In the genomic region with DNA sequence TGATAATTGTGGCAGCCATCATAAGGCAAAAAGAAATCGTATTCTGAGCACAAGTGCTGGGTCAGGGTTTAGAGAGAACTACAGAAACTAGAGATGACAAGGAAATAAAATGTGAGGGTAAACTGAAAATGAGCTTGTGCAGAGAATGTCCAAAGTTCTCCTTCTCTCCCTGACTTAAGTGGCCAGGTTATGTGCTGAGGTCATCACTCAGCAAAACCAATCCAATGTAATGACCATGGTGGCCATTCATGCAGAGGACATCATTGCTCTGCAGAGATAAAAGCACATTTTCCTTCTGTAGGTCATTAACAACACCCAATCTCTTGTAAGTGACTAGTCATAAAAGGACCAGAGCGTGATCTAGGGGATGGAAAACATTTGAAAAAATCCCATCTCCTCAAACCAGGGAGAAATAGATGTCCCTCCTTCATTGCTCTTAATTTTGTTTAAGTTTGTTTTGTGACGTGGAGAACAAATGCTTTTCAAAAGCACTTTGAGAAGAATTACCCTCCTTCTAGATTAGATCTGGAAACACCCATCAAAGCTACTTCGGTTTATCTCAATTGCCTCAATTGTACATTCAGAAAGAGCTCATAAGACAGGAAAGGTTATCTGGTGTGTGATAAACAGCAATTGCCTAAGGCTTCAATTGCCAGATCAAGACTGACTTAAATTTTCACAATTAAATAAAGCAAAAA, we compare ENCODE assay signal across 17 cellular contexts.
DNase-seq lines count a peak whose midpoint lies in the region; ATAC-seq, FAIRE-seq and TF ChIP-seq lines count a peak whose summit lies in the region.
"Had no signal": no experiment of that assay in that cellular context is flagged by ENCODE, and none has a peak within 500 bp of the region (broad histone marks: within the 10 kb centered on the region; RNA-seq: fewer than 3 reads in every experiment).

No MANE protein-coding gene starts in this region.

- H2BK120ac ChIP-seq in neuronal stem cell (ENCODE audit: low read depth, low read length), result no peak overlapping the region

- H3K9me3 Mint-ChIP-seq in CD8-positive, alpha-beta memory T cell, result no peaks in the 10 kb centered on the region
- H3K9me3 Mint-ChIP-seq in activated CD4-positive, alpha-beta T cell treated with anti-CD3 and anti-CD28 coated beads, Interleukin-2, amount 10 ng/mL, durations not matched to agents 24 days and 14 days, result no peaks in the 10 kb centered on the region
- H3K9me3 Mint-ChIP-seq: CD8-positive, alpha-beta T cell had no signal

- TF ChIP-seq RAD21 in HepG2 (CRISPR knock-in tag; IDR thresholded peaks at IDR 0.05), result no peak

- TF ChIP-seq EP300 in HepG2 (IDR thresholded peaks at IDR 0.05; ENCODE audit: low read depth in 2 of 2, low read length in 2 of 2) (no peak), HepG2 (CRISPR knock-in tag; IDR thresholded peaks at IDR 0.05; ENCODE audit: borderline replicate concordance) (no peak)

- H3K4ac ChIP-seq in neuronal stem cell (ENCODE audit: low read length), result no peak overlapping the region

- peaks cover 4 to 23% of the 10 kb centered on the region in 2 donors for H3K27me3 Mint-ChIP-seq in CD8-positive, alpha-beta memory T cell
- H3K27me3 Mint-ChIP-seq in activated CD4-positive, alpha-beta T cell treated with anti-CD3 and anti-CD28 coated beads, Interleukin-2, amount 10 ng/mL, durations not matched to agents 24 days and 14 days, result peaks cover 2% of the 10 kb centered on the region

- H3K4me3 Mint-ChIP-seq in CD8-positive, alpha-beta memory T cell, result no peak overlapping the region
- no peak overlapping the region for H3K4me3 Mint-ChIP-seq in activated CD4-positive, alpha-beta T cell treated with anti-CD3 and anti-CD28 coated beads, Interleukin-2, amount 10 ng/mL, durations not matched to agents 24 days and 14 days
- H3K4me3 Mint-ChIP-seq: B cell; CD8-positive, alpha-beta T cell had no signal

- H3K4me3 ChIP-seq in HepG2 (replicated peaks in 1 of 3; ENCODE audit: insufficient read depth in 1 of 3, low read depth in 2 of 3, low read length in 3 of 3), result no peak overlapping the region
- no peak overlapping the region for H3K4me3 ChIP-seq in right lobe of liver
- no peak overlapping the region for H3K4me3 ChIP-seq in neuronal stem cell (ENCODE audit: low read length in 2 of 2)
- no peak overlapping the region for H3K4me3 ChIP-seq in CD8-positive, alpha-beta memory T cell (ENCODE audit: low read length)
- H3K4me3 ChIP-seq: BLaER1 treated with 17β-estradiol and CSF1 and Interleukin-3, amounts not matched to agents 10 nM and 100 nM had no signal

- H3K23ac ChIP-seq in neuronal stem cell (ENCODE audit: low read depth, low read length, poor library complexity), result no peak overlapping the region

- POLR2A ChIA-PET in HepG2 (lab: Yijun Ruan, JAX), result no interaction called here
- POLR2A ChIA-PET in CD8-positive, alpha-beta memory T cell (lab: Charles Lee), result no interaction called here

- H3K4me1 ChIP-seq in HepG2 (ENCODE audit: insufficient read depth, low read length) (peaks cover 29% of the 10 kb centered on the region), right lobe of liver (no peaks in the 10 kb centered on the region), neuronal stem cell (ENCODE audit: control insufficient read depth in 2 of 2, insufficient read depth in 1 of 2, low read depth in 1 of 2, low read length in 2 of 2) (no peaks in the 10 kb centered on the region)
- H3K4me1 ChIP-seq in CD8-positive, alpha-beta memory T cell (ENCODE audit: insufficient read depth, low read length), result no peaks in the 10 kb centered on the region

- H3K27ac ChIP-seq in HepG2 (ENCODE audit: extremely low read length, insufficient read depth, low read length) (no peak overlapping the region), right lobe of liver (no peak overlapping the region), neuronal stem cell (replicated peaks; ENCODE audit: low read length) (no peak overlapping the region)
- no peak overlapping the region for H3K27ac ChIP-seq in CD8-positive, alpha-beta memory T cell (ENCODE audit: low read depth, low read length)
- H3K27ac ChIP-seq: BLaER1 treated with 17β-estradiol and CSF1 and Interleukin-3, amounts not matched to agents 10 nM and 100 nM had no signal

- intact Hi-C loops in HepG2 (cut with micrococcal nuclease; ENCODE audit: unreplicated experiment), result no loop called here
- intact Hi-C loops in right lobe of liver (cut with DNase I), result no loop called here
- intact Hi-C loops in left colon (cut with DNase I, micrococcal nuclease), result no loop called here
- intact Hi-C loops in activated CD4-positive, alpha-beta T cell treated with anti-CD3 and anti-CD28 coated beads, Interleukin-2, amount 10 ng/mL, durations not matched to agents 24 days and 14 days (cut with micrococcal nuclease), result no loop called here

- CTCF ChIA-PET in HepG2 (lab: Yijun Ruan, JAX; ENCODE audit: low intra/inter-chr PET ratio, low total read pairs), result no interaction called here
- CTCF ChIA-PET in CD8-positive, alpha-beta memory T cell (lab: Charles Lee), result no interaction called here

- H3K18ac ChIP-seq in neuronal stem cell (ENCODE audit: low read length), result no peak overlapping the region

- H3K27me3 ChIP-seq in HepG2 (ENCODE audit: control insufficient read depth in 1 of 2, insufficient read depth in 2 of 2, low read length in 2 of 2), result no peaks in the 10 kb centered on the region
- H3K27me3 ChIP-seq in right lobe of liver, result no peaks in the 10 kb centered on the region
- H3K27me3 ChIP-seq in neuronal stem cell (ENCODE audit: control insufficient read depth in 3 of 3, insufficient read depth in 3 of 3, low read depth in 1 of 3, low read length in 3 of 3), result no peaks in the 10 kb centered on the region
- no peaks in the 10 kb centered on the region for H3K27me3 ChIP-seq in CD8-positive, alpha-beta memory T cell (ENCODE audit: insufficient read depth, low read length, poor library complexity, severe bottlenecking)
- H3K27me3 ChIP-seq: BLaER1 treated with 17β-estradiol and CSF1 and Interleukin-3, amounts not matched to agents 10 nM and 100 nM had no signal

- no peaks in the 10 kb centered on the region for H4K20me1 ChIP-seq in HepG2 (ENCODE audit: insufficient read depth, low read length)
- H4K20me1 ChIP-seq: BLaER1 treated with 17β-estradiol and CSF1 and Interleukin-3, amounts not matched to agents 10 nM and 100 nM had no signal

- ATAC-seq in HepG2 (peak; percentile 51), right lobe of liver (no peak), left colon (peak; percentile 85), HG03469 (IDR thresholded peaks at IDR 0.05; ENCODE audit: unreplicated experiment) (no peak)
- ATAC-seq: CD8-positive, alpha-beta T cell; HCT116 had no signal

- no peaks in the 10 kb centered on the region for H3K36me3 Mint-ChIP-seq in CD8-positive, alpha-beta memory T cell
- H3K36me3 Mint-ChIP-seq in activated CD4-positive, alpha-beta T cell treated with anti-CD3 and anti-CD28 coated beads, Interleukin-2, amount 10 ng/mL, durations not matched to agents 24 days and 14 days (ENCODE audit: low read depth), result no peaks in the 10 kb centered on the region
- H3K36me3 Mint-ChIP-seq: CD8-positive, alpha-beta T cell had no signal

- TF ChIP-seq POLR2A in HepG2 (IDR thresholded peaks at IDR 0.05; ENCODE audit: insufficient read depth in 1 of 2, low read depth in 2 of 2, low read length in 2 of 2) (no peak), right lobe of liver (IDR thresholded peaks at IDR 0.05) (no peak)

- H3K9ac ChIP-seq in HepG2 (ENCODE audit: insufficient read depth, low read depth, low read length) (no peak overlapping the region), neuronal stem cell (ENCODE audit: low read depth, low read length, poor library complexity) (no peak overlapping the region)
- H3K9ac ChIP-seq: BLaER1 treated with 17β-estradiol and CSF1 and Interleukin-3, amounts not matched to agents 10 nM and 100 nM had no signal

- H2BK5ac ChIP-seq in neuronal stem cell (ENCODE audit: low read length), result no peak overlapping the region

- H2AK5ac ChIP-seq in neuronal stem cell (ENCODE audit: low read depth, low read length), result no peak overlapping the region

- no peak for FAIRE-seq in HepG2 (lab: Jason Lieb, UNC)

- H4K91ac ChIP-seq in neuronal stem cell (ENCODE audit: low read depth, low read length, poor library complexity), result no peak overlapping the region

- H3K36me3 ChIP-seq in HepG2 (replicated peaks in 1 of 2; ENCODE audit: control insufficient read depth in 1 of 2, insufficient read depth in 2 of 2, low read length in 2 of 2) (no peaks in the 10 kb centered on the region), right lobe of liver (no peaks in the 10 kb centered on the region), neuronal stem cell (replicated peaks in 1 of 2; ENCODE audit: control insufficient read depth in 2 of 2, insufficient read depth in 2 of 2, low read length in 2 of 2) (no peaks in the 10 kb centered on the region)
- H3K36me3 ChIP-seq in CD8-positive, alpha-beta memory T cell (ENCODE audit: insufficient read depth, low read length), result no peaks in the 10 kb centered on the region
- H3K36me3 ChIP-seq: BLaER1 treated with 17β-estradiol and CSF1 and Interleukin-3, amounts not matched to agents 10 nM and 100 nM had no signal

- in situ Hi-C loops in HepG2 (cut with HindIII; ENCODE audit: extremely low pct_ligation_motif_present, low pct_unique_long_range_greater_than_20kb), result no loop called here

- H3K14ac ChIP-seq in neuronal stem cell (ENCODE audit: low read length), result no peak overlapping the region

- H2BK15ac ChIP-seq in neuronal stem cell (ENCODE audit: low read length), result no peak overlapping the region

- H4K8ac ChIP-seq in neuronal stem cell (ENCODE audit: low read depth, low read length), result no peak overlapping the region

- no peak overlapping the region for H3K27ac Mint-ChIP-seq in CD8-positive, alpha-beta memory T cell
- H3K27ac Mint-ChIP-seq in activated CD4-positive, alpha-beta T cell treated with anti-CD3 and anti-CD28 coated beads, Interleukin-2, amount 10 ng/mL, durations not matched to agents 24 days and 14 days, result no peak overlapping the region
- H3K27ac Mint-ChIP-seq: B cell; CD8-positive, alpha-beta T cell had no signal

- H3K79me1 ChIP-seq in neuronal stem cell (ENCODE audit: low read depth, low read length), result no peaks in the 10 kb centered on the region

- no TSS peak for BruUV-seq in HepG2 (replicated peaks; lab: Mats Ljungman, UMichigan)

- H3K4me2 ChIP-seq in HepG2 (ENCODE audit: low read depth, low read length), result peak overlapping the region; percentile 39
- H3K4me2 ChIP-seq in neuronal stem cell (ENCODE audit: insufficient read depth, low read length, poor library complexity, severe bottlenecking), result no peak overlapping the region

- 12% methylated on average over 4 of the region's 4 CpGs for WGBS in HepG2 (ENCODE audit: low lambda C conversion rate)
- WGBS in right lobe of liver (ENCODE audit: insufficient coverage, low coverage, low lambda C conversion rate, missing lambda C conversion rate), result 45% methylated on average over 4 of the region's 4 CpGs
- WGBS in neuronal stem cell (ENCODE audit: extremely low coverage in 2 of 2, insufficient read length in 2 of 2, insufficient replicate concordance in 1 of 2), 2 donors, result no CpG with 5 or more reads among the region's 4 CpGs

- H3K9me3 ChIP-seq in HepG2 (ENCODE audit: low read length), result no peaks in the 10 kb centered on the region
- H3K9me3 ChIP-seq in right lobe of liver, result no peaks in the 10 kb centered on the region
- H3K9me3 ChIP-seq in neuronal stem cell (replicated peaks in 1 of 2; ENCODE audit: control insufficient read depth in 2 of 2, insufficient read depth in 1 of 2, low read depth in 1 of 2, low read length in 2 of 2), result no peaks in the 10 kb centered on the region
- no peaks in the 10 kb centered on the region for H3K9me3 ChIP-seq in CD8-positive, alpha-beta memory T cell (ENCODE audit: low read length)
- H3K9me3 ChIP-seq: BLaER1 treated with 17β-estradiol and CSF1 and Interleukin-3, amounts not matched to agents 10 nM and 100 nM had no signal

- no peak for TF ChIP-seq CTCF in HepG2 (CRISPR knock-in tag; IDR thresholded peaks at IDR 0.05)
- no peak for TF ChIP-seq CTCF in right lobe of liver (IDR thresholded peaks at IDR 0.05)

- DNase-seq in HepG2 (ENCODE audit: low spot score), result no peak
- no peak for DNase-seq in right lobe of liver
- no peak for DNase-seq in left colon
- no peak for DNase-seq in neuronal stem cell (ENCODE audit: low spot score)
- DNase-seq in CD8-positive, alpha-beta memory T cell, result no peak
- DNase-seq in LoVo (ENCODE audit: low spot score), result no peak
- no peak for DNase-seq in activated CD4-positive, alpha-beta T cell treated with anti-CD3 and anti-CD28 coated beads, Interleukin-2, amount 10 ng/mL, durations not matched to agents 24 days and 14 days
- DNase-seq: 8988T; CD8-positive, alpha-beta T cell; DMS79 treated with DMSO at 0.1 percent for 48 hours; GF-D8; GOT3; H7 had no signal

- H3K79me2 ChIP-seq in HepG2 (ENCODE audit: insufficient read depth, low read length), result no peaks in the 10 kb centered on the region

- H3K4me1 Mint-ChIP-seq in CD8-positive, alpha-beta memory T cell, result no peaks in the 10 kb centered on the region
- H3K4me1 Mint-ChIP-seq in activated CD4-positive, alpha-beta T cell treated with anti-CD3 and anti-CD28 coated beads, Interleukin-2, amount 10 ng/mL, durations not matched to agents 24 days and 14 days, result no peaks in the 10 kb centered on the region
- H3K4me1 Mint-ChIP-seq: B cell had no signal

- H2AFZ ChIP-seq in HepG2 (ENCODE audit: low read length), result no peak overlapping the region
- H2AFZ ChIP-seq in neuronal stem cell (ENCODE audit: low read length), result peak overlapping the region; percentile 36

- H2BK12ac ChIP-seq in neuronal stem cell (ENCODE audit: low read length), result no peak overlapping the region

Comparison
In these comparisons a context has a peak if more than half of its experiments do, and no peak if none do; other contexts are left out.
1. ATAC-seq: peak in HepG2 (single experiment) and left colon (single experiment); none in right lobe of liver (0 of 4) and HG03469 (single experiment).